In the genomic region with DNA sequence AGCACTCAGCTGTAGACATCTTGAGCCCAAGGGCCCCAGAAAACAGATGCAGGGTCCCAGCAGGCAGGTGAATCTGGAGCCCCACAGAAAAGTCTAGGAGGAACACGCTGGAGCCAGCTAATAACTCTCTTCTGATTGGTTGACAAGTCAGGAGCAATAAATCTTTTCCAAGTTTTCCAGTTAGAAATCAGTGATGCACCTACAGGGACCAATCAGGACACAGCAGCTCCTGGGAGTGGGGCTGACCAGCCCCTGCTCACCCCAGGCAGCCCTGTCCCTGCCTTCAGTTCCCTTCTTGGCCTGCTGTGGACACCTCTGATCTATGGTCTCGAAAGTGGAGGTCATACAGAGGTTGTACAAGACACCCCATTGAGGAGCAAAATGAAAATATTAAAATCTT, we compare ENCODE assay signal across 28 cellular contexts.
"Had no signal": no experiment of that assay in that cellular context is flagged by ENCODE, and none has a peak within 500 bp of the region (broad histone marks: within the 10 kb centered on the region; RNA-seq: fewer than 3 reads in every experiment).

No MANE protein-coding gene starts in this region.

- H3K27me3 ChIP-seq: adrenal gland, body of pancreas, colonic mucosa had no signal

- H3K9me3 ChIP-seq: adrenal gland, body of pancreas, colonic mucosa, esophagus squamous epithelium, gastroesophageal sphincter, heart right ventricle had no signal

- H3K27ac ChIP-seq: adrenal gland, body of pancreas, colonic mucosa, epithelial cell of prostate, esophagus squamous epithelium, gastroesophageal sphincter had no signal

- ATAC-seq: activated CD4-positive, alpha-beta T cell treated with anti-CD3 and anti-CD28 coated beads for 36 hours; activated CD8-positive, alpha-beta memory T cell treated with anti-CD3 and anti-CD28 coated beads, Interleukin-2, amount 10 ng/mL, durations not matched to agents 7 days and 5 days; activated CD8-positive, alpha-beta T cell treated with anti-CD3 and anti-CD28 coated beads, Interleukin-2, amount 10 ng/mL, durations not matched to agents 7 days and 5 days; activated naive CD8-positive, alpha-beta T cell treated with anti-CD3 and anti-CD28 coated beads, Interleukin-2, amount 50 U/mL, for 24 hours; activated T-cell treated with anti-CD3 and anti-CD28 coated beads, Interleukin-2, amount 50 U/mL, for 72 hours; body of pancreas; gastroesophageal sphincter; heart right ventricle had no signal

- H3K4me1 ChIP-seq: adrenal gland, body of pancreas, colonic mucosa, esophagus squamous epithelium, gastroesophageal sphincter had no signal

- H3K4me3 ChIP-seq: adrenal gland, body of pancreas, colonic mucosa, esophagus squamous epithelium, gastroesophageal sphincter, heart right ventricle had no signal

- DNase-seq: activated CD4-positive, alpha-beta memory T cell treated with anti-CD3 and anti-CD28 coated beads for 36 hours; activated CD4-positive, alpha-beta T cell treated with anti-CD3 and anti-CD28 coated beads for 36 hours; activated CD4-positive, alpha-beta T cell treated with anti-CD3 and anti-CD28 coated beads, Interleukin-2, amount 10 ng/mL, durations not matched to agents 24 days and 14 days; activated CD4-positive, CD25-positive, alpha-beta regulatory T cell; activated CD4-positive, CD25-positive, alpha-beta regulatory T cell treated with anti-CD3 and anti-CD28 coated beads, Interleukin-2, amount 50 U/mL, for 72 hours; activated CD8-positive, alpha-beta memory T cell treated with anti-CD3 and anti-CD28 coated beads, Interleukin-2, amount 10 ng/mL, durations not matched to agents 7 days and 5 days; activated CD8-positive, alpha-beta memory T cell treated with anti-CD3 and anti-CD28 coated beads, Interleukin-2, amount 50 U/mL, for 4 hours; activated CD8-positive, alpha-beta T cell treated with anti-CD3 and anti-CD28 coated beads, Interleukin-2, amount 10 ng/mL, durations not matched to agents 7 days and 5 days; activated naive CD4-positive, alpha-beta T cell treated with anti-CD3 and anti-CD28 coated beads for 36 hours; activated naive CD8-positive, alpha-beta T cell treated with anti-CD3 and anti-CD28 coated beads for 36 hours; activated naive CD8-positive, alpha-beta T cell treated with anti-CD3 and anti-CD28 coated beads, Interleukin-2, amount 50 U/mL, for 24 hours; activated T-cell treated with anti-CD3 and anti-CD28 coated beads for 4 hours; activated T-cell treated with anti-CD3 and anti-CD28 coated beads, Interleukin-2, amount 50 U/mL, for 24 hours; activated T-cell treated with anti-CD3 and anti-CD28 coated beads, Interleukin-2, amount 50 U/mL, for 72 hours; adrenal gland; amygdala; aorta; body of pancreas; central memory CD4-positive, alpha-beta T cell; cerebellar nuclear complex; colonic mucosa; effector CD8-positive, alpha-beta T cell; esophagus squamous epithelium; foreskin melanocyte; heart right ventricle; T-helper 2 cell had no signal

- H3K36me3 ChIP-seq: adrenal gland, colonic mucosa, esophagus squamous epithelium, gastroesophageal sphincter, heart right ventricle had no signal
